7 cellular contexts compared by ENCODE assay signal in the genomic region with DNA sequence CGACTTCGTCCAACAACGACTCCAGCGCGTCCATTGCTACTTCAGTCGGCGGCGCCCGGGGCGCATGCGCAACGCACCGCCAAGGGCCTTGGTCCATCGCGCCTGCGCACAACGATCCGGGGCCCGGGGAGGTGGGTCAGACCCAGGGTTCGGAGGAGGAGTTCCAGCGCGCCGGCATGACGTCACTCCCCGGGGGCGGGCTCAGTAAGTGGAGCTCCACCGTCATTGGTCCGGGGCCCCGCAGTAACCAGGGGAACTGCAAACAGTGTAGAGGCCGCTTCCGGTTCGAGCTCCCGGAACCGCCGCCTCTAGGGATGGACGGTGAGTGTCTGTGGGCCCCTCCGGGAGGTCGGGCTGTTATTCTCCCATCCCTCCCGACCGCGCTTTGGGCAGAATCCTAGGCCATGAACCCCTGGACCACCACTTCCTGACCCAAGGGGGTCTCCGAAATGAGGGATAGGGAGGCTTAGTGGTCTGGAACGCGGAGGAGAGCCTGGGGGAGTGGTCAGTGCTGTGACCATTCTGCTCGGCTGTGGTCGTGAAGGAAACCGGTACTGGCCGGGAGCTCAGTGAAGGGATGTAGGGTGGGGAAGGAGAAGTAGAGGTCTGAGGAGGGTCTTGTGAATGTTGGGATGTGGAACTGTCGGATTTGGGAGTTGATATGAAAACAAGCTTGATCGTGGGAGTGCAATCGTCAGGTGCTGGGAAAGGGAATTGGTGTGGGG. TPM values are rescaled to one million over a fixed set of nuclear protein-coding genes. Genes with fewer than 3 reads are reported as not detected.
A peak's percentile ranks its signal among the peaks of the same experiment; 100 is the strongest.
DNase-seq lines count a peak whose midpoint lies in the region; ATAC-seq, FAIRE-seq and TF ChIP-seq lines count a peak whose summit lies in the region.

Gene GTF3C1 (minus strand): TSS at position 57 of the 725 bp plus-strand sequence. CDS start 23 bp downstream, at position 34.
Gene KATNIP (plus strand): TSS at position 288 of the 725 bp plus-strand sequence. CDS start 27 bp downstream, at position 315.

- peaks cover 4% of the 10 kb centered on the region for H3K36me3 ChIP-seq in astrocyte (ENCODE audit: insufficient read depth, low read length)

- ATAC-seq in GM18505 (IDR thresholded peaks at IDR 0.05; ENCODE audit: unreplicated experiment) (peak; percentile 97), HG02973 (IDR thresholded peaks at IDR 0.05; ENCODE audit: unreplicated experiment) (peak; percentile 96)

- peak within 1 kb of the TSS; percentile 99 for H3K4me3 Mint-ChIP-seq in astrocyte (ENCODE audit: unreplicated experiment)

- peaks cover 28% of the 10 kb centered on the region for H3K4me1 Mint-ChIP-seq in astrocyte (ENCODE audit: low read depth, unreplicated experiment)

- peaks cover 30% of the 10 kb centered on the region for H3K4me1 ChIP-seq in astrocyte (ENCODE audit: insufficient read depth, low read length)

- peak within 1 kb of the TSS; percentile 97 for H3K27ac Mint-ChIP-seq in astrocyte (ENCODE audit: unreplicated experiment)

- peaks cover 3% of the 10 kb centered on the region for H3K36me3 Mint-ChIP-seq in astrocyte (ENCODE audit: low read depth, unreplicated experiment)

- H3K4me2 ChIP-seq in astrocyte (ENCODE audit: low read length): peak within 1 kb of the TSS; percentile 96

- H2AFZ ChIP-seq in astrocyte (ENCODE audit: low read depth, low read length): peak within 1 kb of the TSS; percentile 97

- peak within 1 kb of the TSS; percentile 98 for H3K4me3 ChIP-seq in astrocyte (ENCODE audit: insufficient read depth, low read depth, low read length)

- peaks cover 72% of the 10 kb centered on the region for H3K79me2 ChIP-seq in astrocyte (ENCODE audit: insufficient read depth, low read length)

- DNase-seq in NCI-H2029 (lab: John Stamatoyannopoulos, UW) (peak; percentile 97), T-helper 22 cell (ENCODE audit: low read depth) (peak; percentile 100), astrocyte (ENCODE audit: low read depth) (peak; percentile 88), hepatic stellate cell (ENCODE audit: low spot score) (peak; percentile 100), retina (peak; percentile 97)

- H3K9me3 Mint-ChIP-seq in astrocyte (ENCODE audit: unreplicated experiment): no peaks in the 10 kb centered on the region

- peak within 1 kb of the TSS; percentile 98 for H3K9ac ChIP-seq in astrocyte (ENCODE audit: low read length)

- H3K27me3 ChIP-seq in astrocyte (ENCODE audit: insufficient read depth, low read length): no peaks in the 10 kb centered on the region

- H3K9me3 ChIP-seq in astrocyte (ENCODE audit: insufficient read depth, low read depth, low read length): no peaks in the 10 kb centered on the region

- H3K27ac ChIP-seq in astrocyte (ENCODE audit: low read depth, low read length): peak within 1 kb of the TSS; percentile 95

- peak; percentile 71 for TF ChIP-seq POLR2A in GM18505 (IDR thresholded peaks at IDR 0.05; ENCODE audit: borderline replicate concordance, extremely low read depth, insufficient read depth, insufficient read length)

- peaks cover 56% of the 10 kb centered on the region for H4K20me1 ChIP-seq in astrocyte (ENCODE audit: insufficient read depth, low read length)

- no peak for FAIRE-seq in astrocyte (lab: Jason Lieb, UNC)

- no peaks in the 10 kb centered on the region for H3K27me3 Mint-ChIP-seq in astrocyte (ENCODE audit: low read depth, unreplicated experiment)

- no peak for TF ChIP-seq CTCF in astrocyte (IDR thresholded peaks at IDR 0.05; ENCODE audit: insufficient read depth, low read depth, low read length)

RNA-seq across cellular contexts. Expression of gene GTF3C1, which starts in this region (rescaled TPM):
- 103 TPM in 2 replicates for total RNA-seq in astrocyte

RNA-seq across cellular contexts. Expression of gene KATNIP, which starts in this region (rescaled TPM):
- total RNA-seq in astrocyte: 18.1 and 21.1 TPM in 2 replicates

Comparison
In these comparisons a context has a peak if more than half of its experiments do, and no peak if none do; other contexts are left out.
1. Peak in every context shown above with its lines: DNase-seq, ATAC-seq, H3K4me3 ChIP-seq and H3K27ac ChIP-seq.